In genomic region chr12:754238-754816, GRCh38 we compare ENCODE assay signal across 1 cellular context.
TF ChIP-seq lines count a peak whose summit lies in the region.

No MANE protein-coding gene starts in this region.

TF ChIP-seq in GM23338, 12 proteins besides CTCF, POLR2A, EP300 and RAD21 (continued from another document):
- TF ChIP-seq, protein P1, sequence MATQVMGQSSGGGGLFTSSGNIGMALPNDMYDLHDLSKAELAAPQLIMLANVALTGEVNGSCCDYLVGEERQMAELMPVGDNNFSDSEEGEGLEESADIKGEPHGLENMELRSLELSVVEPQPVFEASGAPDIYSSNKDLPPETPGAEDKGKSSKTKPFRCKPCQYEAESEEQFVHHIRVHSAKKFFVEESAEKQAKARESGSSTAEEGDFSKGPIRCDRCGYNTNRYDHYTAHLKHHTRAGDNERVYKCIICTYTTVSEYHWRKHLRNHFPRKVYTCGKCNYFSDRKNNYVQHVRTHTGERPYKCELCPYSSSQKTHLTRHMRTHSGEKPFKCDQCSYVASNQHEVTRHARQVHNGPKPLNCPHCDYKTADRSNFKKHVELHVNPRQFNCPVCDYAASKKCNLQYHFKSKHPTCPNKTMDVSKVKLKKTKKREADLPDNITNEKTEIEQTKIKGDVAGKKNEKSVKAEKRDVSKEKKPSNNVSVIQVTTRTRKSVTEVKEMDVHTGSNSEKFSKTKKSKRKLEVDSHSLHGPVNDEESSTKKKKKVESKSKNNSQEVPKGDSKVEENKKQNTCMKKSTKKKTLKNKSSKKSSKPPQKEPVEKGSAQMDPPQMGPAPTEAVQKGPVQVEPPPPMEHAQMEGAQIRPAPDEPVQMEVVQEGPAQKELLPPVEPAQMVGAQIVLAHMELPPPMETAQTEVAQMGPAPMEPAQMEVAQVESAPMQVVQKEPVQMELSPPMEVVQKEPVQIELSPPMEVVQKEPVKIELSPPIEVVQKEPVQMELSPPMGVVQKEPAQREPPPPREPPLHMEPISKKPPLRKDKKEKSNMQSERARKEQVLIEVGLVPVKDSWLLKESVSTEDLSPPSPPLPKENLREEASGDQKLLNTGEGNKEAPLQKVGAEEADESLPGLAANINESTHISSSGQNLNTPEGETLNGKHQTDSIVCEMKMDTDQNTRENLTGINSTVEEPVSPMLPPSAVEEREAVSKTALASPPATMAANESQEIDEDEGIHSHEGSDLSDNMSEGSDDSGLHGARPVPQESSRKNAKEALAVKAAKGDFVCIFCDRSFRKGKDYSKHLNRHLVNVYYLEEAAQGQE (IDR thresholded peaks at IDR 0.05; ENCODE audit: unreplicated experiment), result no peak
- no peak for TF ChIP-seq NANOG (IDR thresholded peaks at IDR 0.05; ENCODE audit: borderline replicate concordance)
- no peak for TF ChIP-seq JUNB (IDR thresholded peaks at IDR 0.05; ENCODE audit: unreplicated experiment)
